26 cellular contexts compared by ENCODE assay signal in the genomic region with DNA sequence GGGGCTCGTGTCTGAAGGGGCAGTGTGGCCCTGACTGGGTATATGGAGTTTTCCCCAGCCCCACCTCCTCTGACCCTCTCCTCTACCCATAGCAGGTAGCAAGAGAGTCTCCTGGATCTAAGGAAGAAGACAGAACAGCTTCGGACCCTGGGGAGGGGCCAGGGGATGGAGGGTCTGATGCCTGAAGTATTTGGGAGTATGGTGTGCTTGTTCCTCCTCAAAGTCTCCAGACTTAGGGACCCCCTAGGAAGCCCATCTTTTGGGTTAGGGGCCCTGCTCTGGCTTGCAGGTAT. TPM values are rescaled to one million over a fixed set of nuclear protein-coding genes. Genes with fewer than 3 reads are reported as not detected.
A peak's percentile ranks its signal among the peaks of the same experiment; 100 is the strongest.
DNase-seq lines count a peak whose midpoint lies in the region; FAIRE-seq and TF ChIP-seq lines count a peak whose summit lies in the region.
"Had no signal": no experiment of that assay in that cellular context is flagged by ENCODE, and none has a peak within 500 bp of the region (broad histone marks: within the 10 kb centered on the region; RNA-seq: fewer than 3 reads in every experiment).

No MANE protein-coding gene starts in this region.

- H3K27me3 ChIP-seq in subcutaneous abdominal adipose tissue (ENCODE audit: control insufficient read depth in 5 of 5, insufficient read depth in 4 of 5, low read length in 5 of 5): peaks cover 4 to 46% (median 12%) of the 10 kb centered on the region in 5 donors
- H3K27me3 ChIP-seq: SJSA1 had no signal

- H3K27me3 Mint-ChIP-seq in MCF 10A (ENCODE audit: insufficient read depth, unreplicated experiment): no peaks in the 10 kb centered on the region
- H3K27me3 Mint-ChIP-seq in mesothelial cell of epicardium (ENCODE audit: low read depth): peaks cover 96% of the 10 kb centered on the region

- peaks cover 3 to 6% of the 10 kb centered on the region in 2 experiments; a peak in 1 of 3 replicates for H3K36me3 ChIP-seq in HEK293 (ENCODE audit: control insufficient read depth in 2 of 2, insufficient read depth in 1 of 2, low read length in 2 of 2)
- no peaks in the 10 kb centered on the region for H3K36me3 ChIP-seq in subcutaneous abdominal adipose tissue (ENCODE audit: control insufficient read depth in 5 of 5, insufficient read depth in 5 of 5, low read length in 5 of 5)
- H3K36me3 ChIP-seq: heart right ventricle, neutrophil, SJSA1, upper lobe of right lung had no signal

- CTCF ChIA-PET in HEK293 (lab: Yijun Ruan, JAX) (interaction anchor here (0.7 to 7.9 kb wide), 21 partner anchors 8 to 261 kb away, joined by 3 to 111 read pairs (median 7); a partner anchor contains a TSS), MCF 10A (lab: Yijun Ruan, JAX) (interaction anchor here (0.5 to 12.4 kb wide), 15 partner anchors 9 to 287 kb away, joined by 3 to 200 read pairs (median 8); a partner anchor contains a TSS)

- POLR2A ChIA-PET in HEK293 (lab: Yijun Ruan, JAX) (interaction anchor here (0.6 to 2.6 kb wide), 9 partner anchors 8 to 271 kb away, joined by 3 to 39 read pairs (median 8); a partner anchor contains a TSS), MCF 10A (lab: Yijun Ruan, JAX) (interaction anchor here (0.5 to 3.1 kb wide), 12 partner anchors 8 to 263 kb away, joined by 3 to 22 read pairs (median 6); a partner anchor contains a TSS)

- H3K4me3 Mint-ChIP-seq in MCF 10A (ENCODE audit: unreplicated experiment) (peak overlapping the region; percentile 75), mesothelial cell of epicardium (peak overlapping the region; percentile 43)
- H3K4me3 Mint-ChIP-seq: stimulated activated naive CD8-positive, alpha-beta T cell treated with anti-CD3 and anti-CD28 coated beads, Interleukin-15, Interleukin-2, amounts not matched to agents 100 ng/mL and 50 ng/mL, for 24 hours; WTC11 had no signal

- BruUV-seq in MCF 10A (replicated peaks; lab: Mats Ljungman, UMichigan): no TSS peak

- TF ChIP-seq CTCF in HEK293 (tag by site-specific recombination; IDR thresholded peaks at IDR 0.05): no peak
- TF ChIP-seq CTCF in MCF 10A (IDR thresholded peaks at IDR 0.05; ENCODE audit: unreplicated experiment): no peak
- no peak for TF ChIP-seq CTCF in mesothelial cell of epicardium (IDR thresholded peaks at IDR 0.05; ENCODE audit: unreplicated experiment)

- no peak overlapping the region for H3K9ac ChIP-seq in subcutaneous abdominal adipose tissue (ENCODE audit: low read length in 5 of 5)

- H3K36me3 Mint-ChIP-seq in MCF 10A (ENCODE audit: insufficient read depth, unreplicated experiment) (peaks cover 2% of the 10 kb centered on the region), mesothelial cell of epicardium (peaks cover 2% of the 10 kb centered on the region)
- H3K36me3 Mint-ChIP-seq: WTC11 had no signal

- H3K9me3 ChIP-seq in HEK293 (ENCODE audit: control insufficient read depth, insufficient read depth, low read depth, low read length): no peaks in the 10 kb centered on the region
- no peaks in the 10 kb centered on the region for H3K9me3 ChIP-seq in subcutaneous abdominal adipose tissue (ENCODE audit: control insufficient read depth in 5 of 5, low read length in 5 of 5)
- H3K9me3 ChIP-seq: heart right ventricle, neutrophil, SJSA1, upper lobe of right lung had no signal

- H3K4me1 Mint-ChIP-seq in MCF 10A (ENCODE audit: insufficient read depth, unreplicated experiment) (peaks cover 16% of the 10 kb centered on the region), mesothelial cell of epicardium (peaks cover 43% of the 10 kb centered on the region)

- intact Hi-C loops in MCF 10A (cut with micrococcal nuclease) (loop anchor here (10.0 kb wide), 1 partner anchor 357 kb away; a partner anchor contains a TSS), posterior vena cava (cut with DNase I) (loop anchor here in 1 of 2 donors (5.0 to 10.0 kb wide), 2 partner anchors 194 to 347 kb away; no protein-coding TSS in a partner anchor)

- H3K27ac ChIP-seq in HEK293 (ENCODE audit: extremely low read depth, low read depth, low read length): peak overlapping the region; percentile 57; the same call in 1 of the 2 replicates
- H3K27ac ChIP-seq in subcutaneous abdominal adipose tissue (ENCODE audit: low read depth, low read length): peak overlapping the region; percentile 57
- H3K27ac ChIP-seq: heart right ventricle, neutrophil, SJSA1, upper lobe of right lung had no signal

- H3K4me1 ChIP-seq in HEK293 (ENCODE audit: control insufficient read depth, insufficient read depth, low read length) (peaks cover 35% of the 10 kb centered on the region), subcutaneous abdominal adipose tissue (ENCODE audit: control insufficient read depth in 5 of 5, insufficient read depth in 5 of 5, low read length in 5 of 5) (peaks cover 3 to 83% (median 78%) of the 10 kb centered on the region in 5 donors)

- H3K4me3 ChIP-seq in HEK293 (ENCODE audit: low read depth, low read length) (no peak overlapping the region), subcutaneous abdominal adipose tissue (ENCODE audit: low read depth in 1 of 5, low read length in 5 of 5) (no peak overlapping the region)
- H3K4me3 ChIP-seq: heart right ventricle, upper lobe of right lung had no signal

- H3K27ac Mint-ChIP-seq in MCF 10A (ENCODE audit: low read depth, unreplicated experiment) (no peak overlapping the region), mesothelial cell of epicardium (peak overlapping the region; percentile 16)
- H3K27ac Mint-ChIP-seq: stimulated activated naive CD8-positive, alpha-beta T cell treated with anti-CD3 and anti-CD28 coated beads, Interleukin-15, Interleukin-2, amounts not matched to agents 100 ng/mL and 50 ng/mL, for 24 hours; WTC11 had no signal

- H3K9me3 Mint-ChIP-seq in MCF 10A (ENCODE audit: unreplicated experiment) (no peaks in the 10 kb centered on the region), mesothelial cell of epicardium (no peaks in the 10 kb centered on the region)
- H3K9me3 Mint-ChIP-seq: stimulated activated naive CD8-positive, alpha-beta T cell treated with anti-CD3 and anti-CD28 coated beads, Interleukin-15, Interleukin-2, amounts not matched to agents 100 ng/mL and 50 ng/mL, for 24 hours; WTC11 had no signal

- DNase-seq in MCF 10A (ENCODE audit: unreplicated experiment) (no peak), mesothelial cell of epicardium (ENCODE audit: low spot score in 2 of 2, unreplicated experiment in 2 of 2) (no peak), posterior vena cava (ENCODE audit: low spot score) (no peak), frontal cortex (ENCODE audit: low spot score in 2 of 2) (no peak), 8988T (no peak), COLO829 (ENCODE audit: low spot score) (no peak)
- DNase-seq: activated CD4-positive, alpha-beta T cell treated with anti-CD3 and anti-CD28 coated beads, Interleukin-2, amount 50 U/mL, for 48 hours; activated naive CD4-positive, alpha-beta T cell; activated T-cell treated with anti-CD3 and anti-CD28 coated beads for 4 hours; anterior cingulate cortex; cerebellar nuclear complex; DMS153; effector CD8-positive, alpha-beta T cell; heart right ventricle; NCI-H774; upper lobe of right lung had no signal

- FAIRE-seq in frontal cortex (lab: Jason Lieb, UNC): no peak
- FAIRE-seq: GM12891 had no signal

TF ChIP-seq in HEK293, 187 proteins besides CTCF, POLR2A, EP300 and RAD21:
- no peak for TF ChIP-seq ZNF311 (tag by site-specific recombination; IDR thresholded peaks at IDR 0.05; ENCODE audit: borderline replicate concordance)
- TF ChIP-seq, protein P1, sequence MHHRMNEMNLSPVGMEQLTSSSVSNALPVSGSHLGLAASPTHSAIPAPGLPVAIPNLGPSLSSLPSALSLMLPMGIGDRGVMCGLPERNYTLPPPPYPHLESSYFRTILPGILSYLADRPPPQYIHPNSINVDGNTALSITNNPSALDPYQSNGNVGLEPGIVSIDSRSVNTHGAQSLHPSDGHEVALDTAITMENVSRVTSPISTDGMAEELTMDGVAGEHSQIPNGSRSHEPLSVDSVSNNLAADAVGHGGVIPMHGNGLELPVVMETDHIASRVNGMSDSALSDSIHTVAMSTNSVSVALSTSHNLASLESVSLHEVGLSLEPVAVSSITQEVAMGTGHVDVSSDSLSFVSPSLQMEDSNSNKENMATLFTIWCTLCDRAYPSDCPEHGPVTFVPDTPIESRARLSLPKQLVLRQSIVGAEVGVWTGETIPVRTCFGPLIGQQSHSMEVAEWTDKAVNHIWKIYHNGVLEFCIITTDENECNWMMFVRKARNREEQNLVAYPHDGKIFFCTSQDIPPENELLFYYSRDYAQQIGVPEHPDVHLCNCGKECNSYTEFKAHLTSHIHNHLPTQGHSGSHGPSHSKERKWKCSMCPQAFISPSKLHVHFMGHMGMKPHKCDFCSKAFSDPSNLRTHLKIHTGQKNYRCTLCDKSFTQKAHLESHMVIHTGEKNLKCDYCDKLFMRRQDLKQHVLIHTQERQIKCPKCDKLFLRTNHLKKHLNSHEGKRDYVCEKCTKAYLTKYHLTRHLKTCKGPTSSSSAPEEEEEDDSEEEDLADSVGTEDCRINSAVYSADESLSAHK (tag by site-specific recombination; IDR thresholded peaks at IDR 0.05): no peak
- TF ChIP-seq SCRT2 (tag by site-specific recombination; IDR thresholded peaks at IDR 0.05): 0 out of 2 replicates have a peak, but pooled peaks have one; percentile 40
- TF ChIP-seq ZNF837 (tag by site-specific recombination; IDR thresholded peaks at IDR 0.05): no peak
- no peak for TF ChIP-seq ZNF747 (tag by site-specific recombination; IDR thresholded peaks at IDR 0.05)
- TF ChIP-seq ZBTB48 (tag by site-specific recombination; IDR thresholded peaks at IDR 0.05): peak; percentile 50; the same call in 1 of the 2 replicates
- peak; percentile 48 for TF ChIP-seq ZBTB20 (tag by site-specific recombination; IDR thresholded peaks at IDR 0.05)
- no peak for TF ChIP-seq ZXDB (tag by site-specific recombination; IDR thresholded peaks at IDR 0.05)

RNA-seq across cellular contexts. Expression of a gene that starts 0.6 kb away (rescaled TPM):
- total RNA-seq in MCF 10A (2022) (6.0 and 6.9 TPM in 2 replicates), mesothelial cell of epicardium (4.9 to 5.9 TPM (median 5.5 TPM) in 3 replicates), posterior vena cava (10 to 100 TPM; 13.5 to 22.4 TPM), frontal cortex (not detected)
- total RNA-seq: fibroblast of lung; H7; heart right ventricle; T-helper 2 cell treated with Interferon-gamma antibody and Interleukin-4, amounts not matched to agents 100 ng/mL and 5 ng/mL, for 36 hours; WTC11 had no signal

RNA-seq across cellular contexts. Expression of a gene that starts 8.2 kb away (rescaled TPM):
- 5.2 and 6.0 TPM in 2 replicates for total RNA-seq in MCF 10A (2022)
- total RNA-seq in mesothelial cell of epicardium: 1.1 to 2.0 TPM (median 1.6 TPM) in 3 replicates
- total RNA-seq in posterior vena cava: 10 to 100 TPM in 1 of 2 donors, 1 to 10 TPM in 1; 7.0 to 12.0 TPM
- total RNA-seq in frontal cortex: not detected
- total RNA-seq: fibroblast of lung; H7; heart right ventricle; T-helper 2 cell treated with Interferon-gamma antibody and Interleukin-4, amounts not matched to agents 100 ng/mL and 5 ng/mL, for 36 hours; WTC11 had no signal

RNA-seq across cellular contexts. Expression of a gene that starts 20.0 kb away (rescaled TPM):
- total RNA-seq in MCF 10A (2022) (7.1 and 11.5 TPM in 2 replicates), mesothelial cell of epicardium (15.5 to 17.4 TPM (median 16.3 TPM) in 3 replicates), posterior vena cava (10 to 100 TPM; 23.5 to 31.1 TPM), frontal cortex (not detected)
- total RNA-seq: H7; T-helper 2 cell treated with Interferon-gamma antibody and Interleukin-4, amounts not matched to agents 100 ng/mL and 5 ng/mL, for 36 hours; WTC11 had no signal

RNA-seq across cellular contexts. Expression of a gene that starts 23.3 kb away (rescaled TPM):
- total RNA-seq in MCF 10A (2022) (not detected in 2 replicates), mesothelial cell of epicardium (0.95 to 0.97 TPM (median 0.96 TPM) in 3 replicates), posterior vena cava (10 to 100 TPM; 27.9 to 35.5 TPM), frontal cortex (not detected)
- total RNA-seq: fibroblast of lung; H7; heart right ventricle; T-helper 2 cell treated with Interferon-gamma antibody and Interleukin-4, amounts not matched to agents 100 ng/mL and 5 ng/mL, for 36 hours; upper lobe of right lung; WTC11 had no signal

RNA-seq across cellular contexts. Expression of a gene that starts 24.6 kb away (rescaled TPM):
- total RNA-seq in MCF 10A (2022) (0.74 TPM in 1 of 2 replicates, not detected in the other), mesothelial cell of epicardium (28.7 to 33.8 TPM (median 29.3 TPM) in 3 replicates), posterior vena cava (1 to 10 TPM; 2.9 to 5.6 TPM), frontal cortex (not detected)
- total RNA-seq: H7; heart right ventricle; SJSA1; T-helper 2 cell treated with Interferon-gamma antibody and Interleukin-4, amounts not matched to agents 100 ng/mL and 5 ng/mL, for 36 hours; upper lobe of right lung; WTC11 had no signal
